Comparison of ENCODE assay signal across 8 cellular contexts in the genomic region with DNA sequence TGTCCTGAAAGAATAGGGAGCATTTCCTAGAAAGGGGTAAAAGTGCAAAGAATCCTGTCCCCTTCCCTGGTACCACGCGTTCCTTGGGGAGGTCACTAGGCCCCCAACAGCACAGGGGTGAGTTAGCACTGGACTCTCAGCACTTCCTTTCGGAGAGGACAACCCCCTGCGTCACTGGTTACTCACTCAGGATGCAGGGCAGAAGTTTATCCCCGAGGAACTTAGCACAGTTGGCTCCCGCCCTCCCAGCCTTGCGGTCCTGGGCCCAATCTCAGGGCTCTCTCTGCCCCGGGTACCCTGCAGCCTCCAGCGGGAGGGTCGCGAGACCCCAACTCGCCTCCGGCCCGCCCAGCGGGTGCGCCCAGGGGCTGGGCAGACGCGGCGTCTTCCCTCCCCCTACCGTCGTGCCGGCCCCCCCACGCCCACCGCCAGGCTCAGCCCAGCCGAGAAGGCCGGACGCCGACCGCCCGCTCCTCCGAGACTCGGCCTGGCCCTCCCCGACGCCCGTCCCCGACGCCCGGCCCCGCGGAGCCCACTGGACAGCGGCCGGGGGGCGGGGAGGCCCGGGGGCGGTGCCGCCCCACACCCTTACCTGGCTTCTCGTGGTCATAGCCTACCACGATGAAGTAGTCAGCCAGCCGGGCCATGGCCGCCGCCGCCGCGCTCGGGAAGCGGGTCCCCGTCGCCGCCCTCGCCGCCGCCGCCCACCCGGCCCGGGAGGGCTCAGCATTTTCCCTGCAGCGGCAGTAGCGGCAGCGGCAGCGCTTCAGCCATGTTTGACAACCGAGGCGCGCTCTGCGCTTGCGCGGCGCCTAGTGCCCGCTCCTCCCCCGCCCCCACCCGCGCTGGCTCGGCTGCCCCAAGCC. TPM values are rescaled to one million over a fixed set of nuclear protein-coding genes. Genes with fewer than 3 reads are reported as not detected.
DNase-seq lines count a peak whose midpoint lies in the region; ATAC-seq and TF ChIP-seq lines count a peak whose summit lies in the region.

A gene (minus strand): TSS at position 797 of the 866 bp plus-strand sequence. CDS start 150 bp downstream, at position 647.

- CTCF ChIA-PET in mammary epithelial cell (lab: Charles Lee; ENCODE audit: low non-redundant PET), result no interaction called here

- peak; percentile 60 for ATAC-seq in GM21825 (IDR thresholded peaks at IDR 0.05; ENCODE audit: unreplicated experiment)
- no peak for ATAC-seq in HG03520 (IDR thresholded peaks at IDR 0.05; ENCODE audit: unreplicated experiment)

- peak within 1 kb of the TSS; percentile 95 for H2AFZ ChIP-seq in mammary epithelial cell (ENCODE audit: low read depth, low read length)

- intact Hi-C loops in mammary epithelial cell (cut with micrococcal nuclease), result no loop called here

- no peaks in the 10 kb centered on the region for H3K36me3 ChIP-seq in mammary epithelial cell (ENCODE audit: insufficient read depth, low read length)

- dilution Hi-C loops in mammary epithelial cell (cut with HindIII; ENCODE audit: low sequenced_read_pairs), result no loop called here

- H3K4me2 ChIP-seq in mammary epithelial cell (ENCODE audit: insufficient read depth, low read depth, low read length), result peak within 1 kb of the TSS; percentile 99

- WGBS in mammary epithelial cell (ENCODE audit: low coverage, missing lambda C conversion rate), result 0% methylated on average over 6 of the region's 81 CpGs

- DNase-seq in D341Med (ENCODE audit: low spot score) (peak; percentile 95), NCI-H1105 treated with DMSO at 0.1 percent for 48 hours (lab: John Stamatoyannopoulos, UW) (peak; percentile 73), mammary epithelial cell (peak; percentile 86), skeletal muscle cell (ENCODE audit: low read depth) (peak; percentile 74)

- peak within 1 kb of the TSS; percentile 90 for H3K9ac ChIP-seq in mammary epithelial cell (ENCODE audit: insufficient read depth, low read length)

- BruUV-seq in mammary epithelial cell (replicated peaks; lab: Mats Ljungman, UMichigan), result TSS peak; percentile 54

- H3K4me3 ChIP-seq in WI38 (ENCODE audit: low read depth, low read length) (peak within 1 kb of the TSS; percentile 64), mammary epithelial cell (replicated peaks in 1 of 3; ENCODE audit: insufficient read depth in 1 of 3, low read depth in 2 of 3, low read length in 3 of 3) (peak within 1 kb of the TSS; percentile 48 to 94 (median 78)), iPS-18c (ENCODE audit: insufficient read depth, low read depth, low read length) (peak within 1 kb of the TSS; percentile 75), skeletal muscle cell (ENCODE audit: low read depth, low read length) (peak within 1 kb of the TSS; percentile 74)

- in situ Hi-C loops in mammary epithelial cell (cut with MboI; ENCODE audit: low sequenced_read_pairs in 2 of 2), result no loop called here

- peak within 1 kb of the TSS; percentile 91 for H3K27ac ChIP-seq in mammary epithelial cell (ENCODE audit: insufficient read depth, low read depth, low read length)

- peaks cover 16% of the 10 kb centered on the region for H3K4me1 ChIP-seq in mammary epithelial cell (ENCODE audit: insufficient read depth, low read length)

- H3K9me3 ChIP-seq in mammary epithelial cell (replicated peaks; ENCODE audit: insufficient read depth, low read length) (no peaks in the 10 kb centered on the region), iPS-18c (ENCODE audit: control insufficient read depth, insufficient read depth, low read length) (no peaks in the 10 kb centered on the region)

- no peaks in the 10 kb centered on the region for H4K20me1 ChIP-seq in mammary epithelial cell (ENCODE audit: insufficient read depth, low read length)

- H3K27me3 ChIP-seq in mammary epithelial cell (ENCODE audit: insufficient read depth, low read length), result no peaks in the 10 kb centered on the region

- no peak for TF ChIP-seq CTCF in WI38 (IDR thresholded peaks at IDR 0.05; ENCODE audit: low read depth, low read length)
- no peak for TF ChIP-seq CTCF in mammary epithelial cell (conservative IDR thresholded peaks at IDR 0.05 in 1 of 2, IDR thresholded peaks at IDR 0.05 in 1 of 2; ENCODE audit: extremely low read depth in 1 of 2, insufficient read depth in 1 of 2, low read depth in 1 of 2, low read length in 2 of 2)

- H3K79me2 ChIP-seq in mammary epithelial cell (ENCODE audit: insufficient read depth, low read length), result peaks cover 48% of the 10 kb centered on the region

RNA-seq across cellular contexts. Expression of the gene that starts here (rescaled TPM):
- total RNA-seq in mammary epithelial cell, result 10 to 100 TPM; 32.0 to 32.7 TPM
- polyA plus RNA-seq in mammary epithelial cell, result 19.1 TPM
- 61.2 TPM for polyA minus RNA-seq in mammary epithelial cell
